ENCODE assay signal across 28 cellular contexts in the genomic region with DNA sequence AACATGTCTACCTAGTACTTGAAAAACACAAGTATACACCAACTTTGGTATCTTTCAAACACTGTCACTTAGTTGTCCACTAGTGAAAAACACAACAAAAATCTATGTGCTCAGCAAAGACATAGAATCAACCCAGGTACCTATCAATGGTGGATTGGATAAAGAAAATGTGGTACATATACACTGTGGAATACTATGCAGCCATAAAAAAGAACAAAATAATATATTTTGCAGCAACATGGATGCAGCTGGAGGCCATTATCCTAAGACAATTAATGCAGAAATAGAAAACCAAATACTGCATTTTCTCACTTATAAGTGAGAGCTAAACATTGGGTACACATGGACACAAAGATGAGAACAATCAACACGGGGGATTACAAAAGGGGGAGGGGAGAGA.
"Had no signal": no experiment of that assay in that cellular context is flagged by ENCODE, and none has a peak within 500 bp of the region (broad histone marks: within the 10 kb centered on the region; RNA-seq: fewer than 3 reads in every experiment).

No MANE protein-coding gene starts in this region.

- H3K4me3 ChIP-seq: neural progenitor cell, ovary, psoas muscle, right lobe of liver, sigmoid colon, stomach, thoracic aorta, thyroid gland, tibial nerve, upper lobe of left lung, vagina had no signal

- H3K79me2 ChIP-seq: parathyroid adenoma had no signal

- H3K9me3 Mint-ChIP-seq: nephron; neural progenitor cell; stimulated activated effector memory CD8-positive, alpha-beta T cell treated with anti-CD3 and anti-CD28 coated beads, Interleukin-12 subunit alpha, Interleukin-12 subunit beta, amount 100 ng/mL, for 72 hours; stimulated activated naive B cell treated with anti-CD40 and anti-IgM and Interleukin-4, amounts not matched to agents 10 μg/mL and 1 μg/mL and 100 μg/mL, for 72 hours had no signal

- H3K27ac Mint-ChIP-seq: nephron; neural progenitor cell; progenitor cell of endocrine pancreas; stimulated activated effector memory CD8-positive, alpha-beta T cell treated with anti-CD3 and anti-CD28 coated beads, Interleukin-12 subunit alpha, Interleukin-12 subunit beta, amount 100 ng/mL, for 72 hours; stimulated activated naive B cell treated with anti-CD40 and anti-IgM and Interleukin-4, amounts not matched to agents 10 μg/mL and 1 μg/mL and 100 μg/mL, for 72 hours; stimulated activated naive CD8-positive, alpha-beta T cell treated with anti-CD3 and anti-CD28 coated beads, Interleukin-15, Interleukin-2, amounts not matched to agents 100 ng/mL and 50 ng/mL, for 24 hours had no signal

- H3K9ac ChIP-seq: neural progenitor cell, parathyroid adenoma had no signal

- H3K27me3 ChIP-seq: neural progenitor cell, ovary, right lobe of liver, sigmoid colon, stomach, thyroid gland, tibial nerve, upper lobe of left lung, vagina had no signal

- H3K36me3 Mint-ChIP-seq: neural progenitor cell; stimulated activated effector memory CD8-positive, alpha-beta T cell treated with anti-CD3 and anti-CD28 coated beads, Interleukin-12 subunit alpha, Interleukin-12 subunit beta, amount 100 ng/mL, for 72 hours; stimulated activated naive B cell treated with anti-CD40 and anti-IgM and Interleukin-4, amounts not matched to agents 10 μg/mL and 1 μg/mL and 100 μg/mL, for 72 hours had no signal

- H3K9me3 ChIP-seq: ovary, psoas muscle, right lobe of liver, sigmoid colon, stomach, thoracic aorta, thyroid gland, tibial nerve, upper lobe of left lung, vagina had no signal

- H2AFZ ChIP-seq: neural progenitor cell, parathyroid adenoma had no signal

- H3K27me3 Mint-ChIP-seq: progenitor cell of endocrine pancreas; stimulated activated naive B cell treated with anti-CD40 and anti-IgM and Interleukin-4, amounts not matched to agents 10 μg/mL and 1 μg/mL and 100 μg/mL, for 72 hours; stimulated activated naive CD8-positive, alpha-beta T cell treated with anti-CD3 and anti-CD28 coated beads, Interleukin-15, Interleukin-2, amounts not matched to agents 100 ng/mL and 50 ng/mL, for 24 hours had no signal

- H3K4me1 Mint-ChIP-seq: nephron; neural progenitor cell; stimulated activated effector memory CD8-positive, alpha-beta T cell treated with anti-CD3 and anti-CD28 coated beads, Interleukin-12 subunit alpha, Interleukin-12 subunit beta, amount 100 ng/mL, for 72 hours; stimulated activated naive B cell treated with anti-CD40 and anti-IgM and Interleukin-4, amounts not matched to agents 10 μg/mL and 1 μg/mL and 100 μg/mL, for 72 hours had no signal

- H3K36me3 ChIP-seq: neural progenitor cell, ovary, right lobe of liver, sigmoid colon, stomach, thoracic aorta, thyroid gland, tibial nerve, upper lobe of left lung, vagina had no signal

- DNase-seq: occipital lobe; ovary; posterior cingulate gyrus; psoas muscle; right cardiac atrium; right lobe of liver; sigmoid colon; small intestine; stimulated activated CD4-positive, alpha-beta T cell treated with anti-CD3 and anti-CD28 coated beads, Interleukin-15, amount 100 ng/mL, for 24 hours; stimulated activated CD4-positive, alpha-beta T cell treated with anti-CD3 and anti-CD28 coated beads, Interleukin-2, amount 100 ng/mL, for 24 hours; stimulated activated CD4-positive, alpha-beta T cell treated with anti-CD3 and anti-CD28 coated beads, Interleukin-2, amount 100 ng/mL, for 48 hours; stimulated activated CD4-positive, alpha-beta T cell treated with anti-CD3 and anti-CD28 coated beads, Interleukin-4, amount 100 ng/mL, for 24 hours; stimulated activated naive B cell treated with anti-CD40 and anti-IgM and Interleukin-4, amounts not matched to agents 10 μg/mL and 1 μg/mL and 100 μg/mL, for 72 hours; stimulated activated naive CD4-positive, alpha-beta T cell treated with Interleukin-2 at 50 U/mL for 16 hours; stomach; thyroid gland; trophoblast cell; upper lobe of left lung had no signal

- FAIRE-seq: small intestine, urothelium cell line had no signal

- H3K27ac ChIP-seq: neural progenitor cell, ovary, parathyroid adenoma, psoas muscle, right lobe of liver, sigmoid colon, stomach, thoracic aorta, thyroid gland, tibial nerve, upper lobe of left lung, vagina had no signal

- H3K4me1 ChIP-seq: parathyroid adenoma, psoas muscle, right lobe of liver, sigmoid colon, stomach, thyroid gland, tibial nerve, upper lobe of left lung, vagina had no signal

- ATAC-seq: psoas muscle; right cardiac atrium; right lobe of liver; stimulated activated effector memory CD8-positive, alpha-beta T cell treated with anti-CD3 and anti-CD28 coated beads, Interleukin-12 subunit alpha, Interleukin-12 subunit beta, amount 100 ng/mL, for 72 hours; stimulated activated naive B cell treated with anti-CD40 and anti-IgM and Interleukin-4, amounts not matched to agents 10 μg/mL and 1 μg/mL and 100 μg/mL, for 72 hours had no signal

- H3K4me3 Mint-ChIP-seq: nephron; neural progenitor cell; stimulated activated effector memory CD8-positive, alpha-beta T cell treated with anti-CD3 and anti-CD28 coated beads, Interleukin-12 subunit alpha, Interleukin-12 subunit beta, amount 100 ng/mL, for 72 hours; stimulated activated naive B cell treated with anti-CD40 and anti-IgM and Interleukin-4, amounts not matched to agents 10 μg/mL and 1 μg/mL and 100 μg/mL, for 72 hours; stimulated activated naive CD8-positive, alpha-beta T cell treated with anti-CD3 and anti-CD28 coated beads, Interleukin-15, Interleukin-2, amounts not matched to agents 100 ng/mL and 50 ng/mL, for 24 hours had no signal

- H3K4me2 ChIP-seq: neural progenitor cell had no signal
